8 cellular contexts compared by ENCODE assay signal in genomic region chr19:56403261-56403660, GRCh38. TPM values are rescaled to one million over a fixed set of nuclear protein-coding genes. Genes with fewer than 3 reads are reported as not detected.
DNase-seq lines count a peak whose midpoint lies in the region; ATAC-seq and TF ChIP-seq lines count a peak whose summit lies in the region.

No MANE protein-coding gene starts in this region.

- peaks cover 0 to 52% (median 30%) of the 10 kb centered on the region in 9 donors for H3K36me3 ChIP-seq in heart right ventricle
- peaks cover 20 to 26% (median 26%) of the 10 kb centered on the region in 3 donors for H3K36me3 ChIP-seq in skeletal muscle tissue (ENCODE audit: control insufficient read depth in 3 of 3, insufficient read depth in 3 of 3, low read length in 3 of 3)

- H3K36me3 Mint-ChIP-seq in WTC11, result peaks cover 54% of the 10 kb centered on the region

- H3K4me3 Mint-ChIP-seq in WTC11, result peak overlapping the region; percentile 90

- CTCF ChIA-PET in WTC11 (lab: Charles Lee), result interaction anchor here (0.9 to 1.1 kb wide), 3 partner anchors 70 to 337 kb away, joined by 3 read pairs; no protein-coding TSS in a partner anchor

- ATAC-seq in heart right ventricle (no peak), left cardiac atrium (no peak), WTC11 (no peak)

- intact Hi-C loops in heart right ventricle (cut with DNase I) (loop anchor here in 4 of 10 donors (5.0 to 10.0 kb wide), 4 partner anchors 74 to 269 kb away; partner anchors contain the start of genes ZNF667 (in 2 of the 4), ZFP28 (in 1 of the 4), ZNF471 (in 1 of the 4) and ZNF835 (in 1 of the 4)), left cardiac atrium (cut with DNase I) (loop anchor here in 1 of 2 donors (10.0 kb wide), 1 partner anchor 132 kb away; the partner anchor contains the start of gene ZFP28)

- H3K27ac Mint-ChIP-seq in WTC11, result no peak overlapping the region

- in situ Hi-C loops in G401 (cut with HindIII; ENCODE audit: low sequenced_read_pairs), result no loop called here

- 15 to 18% methylated on average over 9 of the region's 9 CpGs for WGBS in heart right ventricle, 2 donors

- no peak for TF ChIP-seq CTCF in heart right ventricle (IDR thresholded peaks at IDR 0.05)
- no peak for TF ChIP-seq CTCF in WTC11 (IDR thresholded peaks at IDR 0.05)
- no peak for TF ChIP-seq CTCF in fibroblast of villous mesenchyme (IDR thresholded peaks at IDR 0.05; ENCODE audit: insufficient read depth, low read depth, low read length)

- POLR2A ChIA-PET in WTC11 (lab: Charles Lee), result no interaction called here

- H3K27ac ChIP-seq in heart right ventricle, result peak overlapping the region; percentile 93 to 99 (median 96)
- H3K27ac ChIP-seq in skeletal muscle tissue (ENCODE audit: low read depth, low read length), result peak overlapping the region; percentile 93

- DNase-seq in heart right ventricle (no peak), left cardiac atrium (no peak), WTC11 (ENCODE audit: low spot score) (no peak), fibroblast of villous mesenchyme (ENCODE audit: low read depth) (peak; percentile 16), G401 (ENCODE audit: low spot score) (no peak), NCI-H128 (lab: John Stamatoyannopoulos, UW; ENCODE audit: unreplicated experiment) (no peak), Ammon's horn (ENCODE audit: low spot score) (no peak)

- peaks cover 61% of the 10 kb centered on the region for H3K9me3 Mint-ChIP-seq in WTC11

- peaks cover 4 to 20% (median 14%) of the 10 kb centered on the region in 9 donors for H3K4me1 ChIP-seq in heart right ventricle
- peaks cover 14 to 18% (median 17%) of the 10 kb centered on the region in 3 donors for H3K4me1 ChIP-seq in skeletal muscle tissue (ENCODE audit: control insufficient read depth in 3 of 3, insufficient read depth in 3 of 3, low read length in 3 of 3)

- peaks cover 0 to 80% (median 23%) of the 10 kb centered on the region in 11 donors for H3K9me3 ChIP-seq in heart right ventricle
- H3K9me3 ChIP-seq in skeletal muscle tissue (ENCODE audit: control insufficient read depth in 3 of 3, low read length in 3 of 3), result peaks cover 4 to 24% (median 12%) of the 10 kb centered on the region in 3 donors

- peak overlapping the region; percentile 85 to 95 (median 86) for H3K9ac ChIP-seq in skeletal muscle tissue (ENCODE audit: low read depth in 1 of 3, low read length in 3 of 3)

- no peaks in the 10 kb centered on the region for H3K27me3 ChIP-seq in heart right ventricle
- no peaks in the 10 kb centered on the region for H3K27me3 ChIP-seq in skeletal muscle tissue (ENCODE audit: control insufficient read depth in 3 of 3, insufficient read depth in 3 of 3, low read length in 3 of 3)

- H3K4me1 Mint-ChIP-seq in WTC11, result peaks cover 25% of the 10 kb centered on the region

- H3K4me3 ChIP-seq in heart right ventricle, result peak overlapping the region; percentile 57 to 80 (median 72)
- H3K4me3 ChIP-seq in fibroblast of villous mesenchyme (ENCODE audit: low read depth, low read length), result peak overlapping the region; percentile 93
- H3K4me3 ChIP-seq in skeletal muscle tissue (ENCODE audit: low read length in 3 of 3), result peak overlapping the region; percentile 94 to 100 (median 99)

- H3K27me3 Mint-ChIP-seq in WTC11 (ENCODE audit: low read depth), result no peaks in the 10 kb centered on the region

TF ChIP-seq in WTC11, 78 proteins besides CTCF, POLR2A, EP300 and RAD21 (continues in another document):
- TF ChIP-seq NR1H2 (CRISPR knock-in tag; IDR thresholded peaks at IDR 0.05) (no peak), GRHL2 (CRISPR knock-in tag; IDR thresholded peaks at IDR 0.05; ENCODE audit: insufficient replicate concordance, severe bottlenecking) (no peak), ZNF532 (CRISPR knock-in tag; IDR thresholded peaks at IDR 0.05; ENCODE audit: borderline replicate concordance) (no peak), FOXJ3 (CRISPR knock-in tag; IDR thresholded peaks at IDR 0.05; ENCODE audit: borderline replicate concordance) (no peak), GTF2I (CRISPR knock-in tag; conservative IDR thresholded peaks at IDR 0.05) (no peak), PREB (CRISPR knock-in tag; IDR thresholded peaks at IDR 0.05; ENCODE audit: borderline replicate concordance) (no peak), SOX15 (CRISPR knock-in tag; IDR thresholded peaks at IDR 0.05) (no peak), ZSCAN18 (CRISPR knock-in tag; IDR thresholded peaks at IDR 0.05) (no peak)
- TF ChIP-seq, protein P1, sequence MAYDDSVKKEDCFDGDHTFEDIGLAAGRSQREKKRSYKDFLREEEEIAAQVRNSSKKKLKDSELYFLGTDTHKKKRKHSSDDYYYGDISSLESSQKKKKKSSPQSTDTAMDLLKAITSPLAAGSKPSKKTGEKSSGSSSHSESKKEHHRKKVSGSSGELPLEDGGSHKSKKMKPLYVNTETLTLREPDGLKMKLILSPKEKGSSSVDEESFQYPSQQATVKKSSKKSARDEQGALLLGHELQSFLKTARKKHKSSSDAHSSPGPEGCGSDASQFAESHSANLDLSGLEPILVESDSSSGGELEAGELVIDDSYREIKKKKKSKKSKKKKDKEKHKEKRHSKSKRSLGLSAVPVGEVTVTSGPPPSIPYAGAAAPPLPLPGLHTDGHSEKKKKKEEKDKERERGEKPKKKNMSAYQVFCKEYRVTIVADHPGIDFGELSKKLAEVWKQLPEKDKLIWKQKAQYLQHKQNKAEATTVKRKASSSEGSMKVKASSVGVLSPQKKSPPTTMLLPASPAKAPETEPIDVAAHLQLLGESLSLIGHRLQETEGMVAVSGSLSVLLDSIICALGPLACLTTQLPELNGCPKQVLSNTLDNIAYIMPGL (CRISPR knock-in tag; IDR thresholded peaks at IDR 0.05), result no peak
- TF ChIP-seq, protein P2, sequence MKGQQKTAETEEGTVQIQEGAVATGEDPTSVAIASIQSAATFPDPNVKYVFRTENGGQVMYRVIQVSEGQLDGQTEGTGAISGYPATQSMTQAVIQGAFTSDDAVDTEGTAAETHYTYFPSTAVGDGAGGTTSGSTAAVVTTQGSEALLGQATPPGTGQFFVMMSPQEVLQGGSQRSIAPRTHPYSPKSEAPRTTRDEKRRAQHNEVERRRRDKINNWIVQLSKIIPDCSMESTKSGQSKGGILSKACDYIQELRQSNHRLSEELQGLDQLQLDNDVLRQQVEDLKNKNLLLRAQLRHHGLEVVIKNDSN (CRISPR knock-in tag; IDR thresholded peaks at IDR 0.05), result no peak

RNA-seq across cellular contexts. Expression of gene ZNF583, which starts 0.9 kb away (rescaled TPM):
- total RNA-seq in heart right ventricle (1 to 10 TPM; 4.6 to 7.1 (median 5.4) TPM), left cardiac atrium (1 to 10 TPM; 5.0 to 6.2 TPM), WTC11 (2021) (1.1 to 2.3 TPM (median 1.6 TPM) in 3 replicates), fibroblast of villous mesenchyme (7.1 and 9.1 TPM in 2 replicates), skeletal muscle tissue (8.4 TPM)
- polyA plus RNA-seq in heart right ventricle, result 1 to 10 TPM; 2.6 to 3.1 TPM
- 2.1 and 5.2 TPM in 2 replicates for total RNA-seq in G401 (2014; rRNA removed; shearing (Covaris generic))

RNA-seq across cellular contexts. Expression of gene ZNF582, which starts 9.9 kb away (rescaled TPM):
- 1 to 10 TPM; 3.0 to 6.2 (median 4.5) TPM for total RNA-seq in heart right ventricle
- 1 to 10 TPM; 4.2 to 5.7 TPM for polyA plus RNA-seq in heart right ventricle
- total RNA-seq in left cardiac atrium, result 1 to 10 TPM; 4.0 to 4.4 TPM
- 3.5 to 5.7 TPM (median 5.2 TPM) in 3 replicates for total RNA-seq in WTC11 (2021)
- total RNA-seq in fibroblast of villous mesenchyme, result 2.3 and 2.6 TPM in 2 replicates
- 4.2 TPM for total RNA-seq in skeletal muscle tissue
- 0.43 and 1.8 TPM in 2 replicates for total RNA-seq in G401 (2014; rRNA removed; shearing (Covaris generic))
